14 cellular contexts compared by ENCODE assay signal in genomic region chr2:172052000-172052983, GRCh38. TPM values are rescaled to one million over a fixed set of nuclear protein-coding genes. Genes with fewer than 3 reads are reported as not detected.
DNase-seq lines count a peak whose midpoint lies in the region; ATAC-seq and TF ChIP-seq lines count a peak whose summit lies in the region.
"Had no signal": no experiment of that assay in that cellular context is flagged by ENCODE, and none has a peak within 500 bp of the region (broad histone marks: within the 10 kb centered on the region; RNA-seq: fewer than 3 reads in every experiment).

No MANE protein-coding gene starts in this region.

- POLR2A ChIA-PET in AG04450 (lab: Yijun Ruan, JAX) = interaction anchor here (1.2 kb wide), 1 partner anchor 30 kb away, joined by 4 read pairs; no protein-coding TSS in a partner anchor

- peak overlapping the region; percentile 1; the same call in 1 of the 2 replicates for H3K4me3 ChIP-seq in AG04450 (ENCODE audit: low read depth, low read length)
- H3K4me3 ChIP-seq: mucosa of descending colon had no signal

- no peak for TF ChIP-seq CTCF in AG04450 (IDR thresholded peaks at IDR 0.05; ENCODE audit: low read depth, low read length)

- CTCF ChIA-PET in AG04450 (lab: Charles Lee) = no interaction called here

- no peak for ATAC-seq in HG03108 (IDR thresholded peaks at IDR 0.05; ENCODE audit: unreplicated experiment)
- ATAC-seq in GM18517 (IDR thresholded peaks at IDR 0.05; ENCODE audit: unreplicated experiment) = no peak
- ATAC-seq: activated CD8-positive, alpha-beta T cell treated with anti-CD3 and anti-CD28 coated beads, Interleukin-2, amount 10 ng/mL, durations not matched to agents 7 days and 5 days; mucosa of descending colon had no signal

- H3K9me3 ChIP-seq in AG04450 (ENCODE audit: control insufficient read depth, insufficient read depth, low read length) = no peaks in the 10 kb centered on the region
- H3K9me3 ChIP-seq: mucosa of descending colon had no signal

- no peak overlapping the region for H3K27ac ChIP-seq in AG04450 (ENCODE audit: low read depth, low read length)
- H3K27ac ChIP-seq: KMS-11 had no signal

- DNase-seq in AG04450 (ENCODE audit: low read depth, low spot score) (no peak), HuH-7 (ENCODE audit: low spot score) (peak; percentile 67), fibroblast of the conjunctiva (ENCODE audit: low read depth) (peak; percentile 14), 8988T (no peak), NCI-H128 (lab: John Stamatoyannopoulos, UW; ENCODE audit: unreplicated experiment) (no peak)
- DNase-seq: activated CD8-positive, alpha-beta T cell treated with anti-CD3 and anti-CD28 coated beads, Interleukin-2, amount 10 ng/mL, durations not matched to agents 7 days and 5 days; C1 segment of cervical spinal cord; mucosa of descending colon; stimulated activated CD4-positive, alpha-beta T cell treated with anti-CD3 and anti-CD28 coated beads, Interleukin-15, amount 100 ng/mL, for 24 hours; substantia nigra had no signal

- H3K27me3 ChIP-seq in AG04450 (ENCODE audit: control insufficient read depth, insufficient read depth, low read length) = no peaks in the 10 kb centered on the region

TF ChIP-seq in PFSK-1, 5 proteins besides CTCF, POLR2A, EP300 and RAD21:
- TF ChIP-seq TAF1 (IDR thresholded peaks at IDR 0.05; ENCODE audit: borderline replicate concordance, insufficient read depth, low read length) (no peak), SIN3A (IDR thresholded peaks at IDR 0.05; ENCODE audit: borderline replicate concordance, insufficient read depth, low read length) (peak; percentile 55; the same call in 1 of the 2 replicates), POLR2AphosphoS5 (IDR thresholded peaks at IDR 0.05; ENCODE audit: low read depth, low read length) (no peak), FOXP2 (optimal IDR thresholded peaks at IDR 0.05; ENCODE audit: borderline replicate concordance, extremely low read depth, extremely low read length, insufficient read depth) (no peak)
- TF ChIP-seq, protein P1, sequence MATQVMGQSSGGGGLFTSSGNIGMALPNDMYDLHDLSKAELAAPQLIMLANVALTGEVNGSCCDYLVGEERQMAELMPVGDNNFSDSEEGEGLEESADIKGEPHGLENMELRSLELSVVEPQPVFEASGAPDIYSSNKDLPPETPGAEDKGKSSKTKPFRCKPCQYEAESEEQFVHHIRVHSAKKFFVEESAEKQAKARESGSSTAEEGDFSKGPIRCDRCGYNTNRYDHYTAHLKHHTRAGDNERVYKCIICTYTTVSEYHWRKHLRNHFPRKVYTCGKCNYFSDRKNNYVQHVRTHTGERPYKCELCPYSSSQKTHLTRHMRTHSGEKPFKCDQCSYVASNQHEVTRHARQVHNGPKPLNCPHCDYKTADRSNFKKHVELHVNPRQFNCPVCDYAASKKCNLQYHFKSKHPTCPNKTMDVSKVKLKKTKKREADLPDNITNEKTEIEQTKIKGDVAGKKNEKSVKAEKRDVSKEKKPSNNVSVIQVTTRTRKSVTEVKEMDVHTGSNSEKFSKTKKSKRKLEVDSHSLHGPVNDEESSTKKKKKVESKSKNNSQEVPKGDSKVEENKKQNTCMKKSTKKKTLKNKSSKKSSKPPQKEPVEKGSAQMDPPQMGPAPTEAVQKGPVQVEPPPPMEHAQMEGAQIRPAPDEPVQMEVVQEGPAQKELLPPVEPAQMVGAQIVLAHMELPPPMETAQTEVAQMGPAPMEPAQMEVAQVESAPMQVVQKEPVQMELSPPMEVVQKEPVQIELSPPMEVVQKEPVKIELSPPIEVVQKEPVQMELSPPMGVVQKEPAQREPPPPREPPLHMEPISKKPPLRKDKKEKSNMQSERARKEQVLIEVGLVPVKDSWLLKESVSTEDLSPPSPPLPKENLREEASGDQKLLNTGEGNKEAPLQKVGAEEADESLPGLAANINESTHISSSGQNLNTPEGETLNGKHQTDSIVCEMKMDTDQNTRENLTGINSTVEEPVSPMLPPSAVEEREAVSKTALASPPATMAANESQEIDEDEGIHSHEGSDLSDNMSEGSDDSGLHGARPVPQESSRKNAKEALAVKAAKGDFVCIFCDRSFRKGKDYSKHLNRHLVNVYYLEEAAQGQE (IDR thresholded peaks at IDR 0.05; ENCODE audit: insufficient read depth in 1 of 2, low read depth in 2 of 2, low read length in 2 of 2) = 0 out of 4 replicates have a peak, but pooled peaks of 1 of the 2 experiments have one; percentile 48

RNA-seq across cellular contexts. Expression of gene DLX1, which starts 33.0 kb away (rescaled TPM):
- polyA plus RNA-seq in AG04450 (2011; rRNA removed) = 1.9 and 2.2 TPM in 2 replicates
- polyA minus RNA-seq in AG04450 (2011; rRNA and poly(A)+ RNA removed) = 1.4 and 1.5 TPM in 2 replicates
- 26.8 TPM for polyA plus RNA-seq in PFSK-1 (2012; ENCODE audit: insufficient read length, low read depth)

RNA-seq across cellular contexts. Expression of gene DLX2, which starts 50.4 kb away (rescaled TPM):
- polyA plus RNA-seq in AG04450 (2011; rRNA removed) = 0.10 and 0.24 TPM in 2 replicates
- 0.09 TPM in 1 of 2 replicates, not detected in the other for polyA minus RNA-seq in AG04450 (2011; rRNA and poly(A)+ RNA removed)
- polyA plus RNA-seq in PFSK-1 (2012; ENCODE audit: insufficient read length, low read depth) = 4.7 TPM

RNA-seq across cellular contexts. Expression of gene METAP1D, which starts 52.5 kb away (rescaled TPM):
- polyA plus RNA-seq in AG04450 (2011; rRNA removed) = 6.2 and 8.3 TPM in 2 replicates
- polyA minus RNA-seq in AG04450 (2011; rRNA and poly(A)+ RNA removed) = 5.2 and 8.8 TPM in 2 replicates
- polyA plus RNA-seq in PFSK-1 (2012; ENCODE audit: insufficient read length, low read depth) = 8.7 TPM

Comparison
In these comparisons a context has a peak if more than half of its experiments do, and no peak if none do; other contexts are left out.
1. DNase-seq: peak in HuH-7 (single experiment) and fibroblast of the conjunctiva (single experiment); none in AG04450 (single experiment), 8988T (single experiment) and NCI-H128 (single experiment).